Comparison of ENCODE assay signal across 8 cellular contexts in the genomic region with DNA sequence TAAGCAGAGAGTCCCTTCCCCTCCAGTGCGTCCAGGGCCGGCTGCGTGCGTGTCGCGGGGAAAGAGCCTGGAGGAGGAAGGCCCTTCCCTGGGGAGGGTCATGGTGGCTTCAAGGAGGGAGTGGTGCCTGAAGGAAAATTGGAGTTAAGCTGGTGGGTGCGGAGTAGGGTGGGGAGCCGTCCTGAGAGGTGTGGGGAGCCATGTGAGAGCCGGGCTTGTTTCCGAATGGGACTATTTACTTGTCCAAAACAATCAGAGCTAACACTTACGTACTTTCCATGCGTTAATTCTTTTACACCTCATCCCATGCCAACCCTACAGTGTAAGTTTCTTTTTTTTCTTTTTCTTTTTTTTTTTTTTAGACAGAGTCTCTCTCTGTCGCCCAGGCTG. TPM values are rescaled to one million over a fixed set of nuclear protein-coding genes. Genes with fewer than 3 reads are reported as not detected.
DNase-seq lines count a peak whose midpoint lies in the region; ATAC-seq and TF ChIP-seq lines count a peak whose summit lies in the region.

No MANE protein-coding gene starts in this region.

- H2AFZ ChIP-seq in OCI-LY7 (ENCODE audit: low read length), result peak overlapping the region; percentile 79

- intact Hi-C loops in OCI-LY7 (cut with micrococcal nuclease; ENCODE audit: unreplicated experiment), result loop anchor here (2.0 kb wide), 1 partner anchor 184 kb away; no protein-coding TSS in a partner anchor

- ATAC-seq in GM19397 (IDR thresholded peaks at IDR 0.05; ENCODE audit: unreplicated experiment) (peak; percentile 12), GM18868 (IDR thresholded peaks at IDR 0.05; ENCODE audit: unreplicated experiment) (no peak), GM18873 (IDR thresholded peaks at IDR 0.05; ENCODE audit: low FRiP score, unreplicated experiment) (no peak)
- ATAC-seq in natural killer cell treated with Interleukin-12 subunit alpha and Interleukin-12 subunit beta and Interleukin-15 and Interleukin-18, amount 100 ng/mL, for 72 hours, result no peak

- H3K27ac Mint-ChIP-seq in natural killer cell treated with Interleukin-12 subunit alpha and Interleukin-12 subunit beta and Interleukin-15 and Interleukin-18, amount 100 ng/mL, for 72 hours, result peak overlapping the region; percentile 88 to 96

- WGBS in ectodermal cell, 2 experiments, result 5 to 8% methylated on average over 13 of the region's 13 CpGs

- H3K27ac ChIP-seq in OCI-LY7 (ENCODE audit: low read depth, low read length, poor library complexity, severe bottlenecking) (no peak overlapping the region), ectodermal cell (ENCODE audit: insufficient read depth, low read depth, low read length, poor library complexity, severe bottlenecking) (no peak overlapping the region)

- H3K4me3 Mint-ChIP-seq in natural killer cell treated with Interleukin-12 subunit alpha and Interleukin-12 subunit beta and Interleukin-15 and Interleukin-18, amount 100 ng/mL, for 72 hours, result peak overlapping the region; percentile 96

- peaks cover 57% of the 10 kb centered on the region for H3K79me2 ChIP-seq in OCI-LY7 (ENCODE audit: insufficient read depth, low read depth, low read length)

- H3K4me1 ChIP-seq in OCI-LY7 (ENCODE audit: insufficient read depth, low read length, poor library complexity, severe bottlenecking) (peaks cover 25% of the 10 kb centered on the region), ectodermal cell (ENCODE audit: control insufficient read depth, insufficient read depth, low read length) (peaks cover 14% of the 10 kb centered on the region)

- H4K20me1 ChIP-seq in OCI-LY7 (ENCODE audit: insufficient read depth, low read length), result peaks cover 21% of the 10 kb centered on the region

- H3K9me2 ChIP-seq in OCI-LY7 (ENCODE audit: insufficient read depth, low read length), result no peaks in the 10 kb centered on the region

- no peak for DNase-seq in AG10803 (ENCODE audit: low read depth)
- peak; percentile 16 for DNase-seq in OCI-LY7 (ENCODE audit: low spot score)
- no peak for DNase-seq in natural killer cell treated with Interleukin-12 subunit alpha and Interleukin-12 subunit beta and Interleukin-15 and Interleukin-18, amount 100 ng/mL, for 72 hours (ENCODE audit: low spot score)
- DNase-seq in NCI-H345 treated with DMSO at 0.1 percent for 48 hours (lab: John Stamatoyannopoulos, UW; ENCODE audit: unreplicated experiment), result no peak

- TF ChIP-seq CTCF in AG10803 (conservative IDR thresholded peaks at IDR 0.05; ENCODE audit: low read length), result no peak
- no peak for TF ChIP-seq CTCF in OCI-LY7 (conservative IDR thresholded peaks at IDR 0.05; ENCODE audit: low read length)

- POLR2A ChIA-PET in OCI-LY7 (lab: Charles Lee), result interaction anchor here (1.0 to 1.8 kb wide), 2 partner anchors 16 to 392 kb away, joined by 3 to 4 read pairs; no protein-coding TSS in a partner anchor

- peaks cover 46% of the 10 kb centered on the region for H3K36me3 ChIP-seq in OCI-LY7 (ENCODE audit: insufficient read depth, low read length)
- no peaks in the 10 kb centered on the region for H3K36me3 ChIP-seq in ectodermal cell (ENCODE audit: control insufficient read depth, insufficient read depth, low read length)

- no peaks in the 10 kb centered on the region for H3K9me3 Mint-ChIP-seq in natural killer cell treated with Interleukin-12 subunit alpha and Interleukin-12 subunit beta and Interleukin-15 and Interleukin-18, amount 100 ng/mL, for 72 hours

- no peaks in the 10 kb centered on the region for H3K27me3 Mint-ChIP-seq in natural killer cell treated with Interleukin-12 subunit alpha and Interleukin-12 subunit beta and Interleukin-15 and Interleukin-18, amount 100 ng/mL, for 72 hours

- H3K4me3 ChIP-seq in AG10803 (ENCODE audit: low read length), result peak overlapping the region; percentile 100
- peak overlapping the region; percentile 99 for H3K4me3 ChIP-seq in OCI-LY7 (ENCODE audit: low read depth, low read length, poor library complexity, severe bottlenecking)
- H3K4me3 ChIP-seq in ectodermal cell (ENCODE audit: insufficient read depth, low read depth, low read length), result peak overlapping the region; percentile 63

- H3K4me2 ChIP-seq in OCI-LY7 (ENCODE audit: low read length), result peak overlapping the region; percentile 90

- no TSS peak for BruUV-seq in OCI-LY7 (replicated peaks; lab: Mats Ljungman, UMichigan)

- no peaks in the 10 kb centered on the region for H3K9me3 ChIP-seq in OCI-LY7 (ENCODE audit: low read length)
- no peaks in the 10 kb centered on the region for H3K9me3 ChIP-seq in ectodermal cell (ENCODE audit: control insufficient read depth, low read length)

- no peaks in the 10 kb centered on the region for H3K27me3 ChIP-seq in ectodermal cell (ENCODE audit: control insufficient read depth, insufficient read depth, low read length, poor library complexity, severe bottlenecking)

- CTCF ChIA-PET in OCI-LY7 (lab: Charles Lee; ENCODE audit: unreplicated experiment), result no interaction called here

- no peaks in the 10 kb centered on the region for H3K36me3 Mint-ChIP-seq in natural killer cell treated with Interleukin-12 subunit alpha and Interleukin-12 subunit beta and Interleukin-15 and Interleukin-18, amount 100 ng/mL, for 72 hours

- peaks cover 38 to 41% of the 10 kb centered on the region in 2 donors for H3K4me1 Mint-ChIP-seq in natural killer cell treated with Interleukin-12 subunit alpha and Interleukin-12 subunit beta and Interleukin-15 and Interleukin-18, amount 100 ng/mL, for 72 hours (ENCODE audit: low read depth in 2 of 2)

RNA-seq across cellular contexts. Expression of a gene that starts 0.8 kb away (rescaled TPM):
- 17.5 and 27.3 TPM in 2 replicates for total RNA-seq in OCI-LY7 (2014; rRNA removed; shearing (Covaris generic))
- 35.2 and 37.9 TPM in 2 replicates for total RNA-seq in OCI-LY7 (2022)
- polyA plus RNA-seq in ectodermal cell (2013, experiment 1 of 4), result 16.9 TPM
- polyA plus RNA-seq in ectodermal cell (2013, experiment 2 of 4), result 18.2 TPM
- 11.4 TPM for polyA plus RNA-seq in ectodermal cell (2013, experiment 3 of 4)
- 14.2 TPM for polyA plus RNA-seq in ectodermal cell (2013, experiment 4 of 4)
- 10 to 100 TPM; 32.8 to 62.9 TPM for total RNA-seq in natural killer cell treated with Interleukin-12 subunit alpha and Interleukin-12 subunit beta and Interleukin-15 and Interleukin-18, amount 100 ng/mL, for 72 hours

RNA-seq across cellular contexts. Expression of a gene that starts 0.8 kb away (rescaled TPM):
- total RNA-seq in OCI-LY7 (2014; rRNA removed; shearing (Covaris generic)), result 48.3 and 75.0 TPM in 2 replicates
- total RNA-seq in OCI-LY7 (2022), result 50.4 and 68.3 TPM in 2 replicates
- polyA plus RNA-seq in ectodermal cell (2013, experiment 1 of 4), result 57.9 TPM
- 57.6 TPM for polyA plus RNA-seq in ectodermal cell (2013, experiment 2 of 4)
- polyA plus RNA-seq in ectodermal cell (2013, experiment 3 of 4), result 55.5 TPM
- 57.2 TPM for polyA plus RNA-seq in ectodermal cell (2013, experiment 4 of 4)
- total RNA-seq in natural killer cell treated with Interleukin-12 subunit alpha and Interleukin-12 subunit beta and Interleukin-15 and Interleukin-18, amount 100 ng/mL, for 72 hours, result 100 to 1,000 TPM in 1 of 2 donors, 10 to 100 TPM in 1; 57.6 to 108 TPM
